Comparison of ENCODE assay signal across 8 cellular contexts in the genomic region with DNA sequence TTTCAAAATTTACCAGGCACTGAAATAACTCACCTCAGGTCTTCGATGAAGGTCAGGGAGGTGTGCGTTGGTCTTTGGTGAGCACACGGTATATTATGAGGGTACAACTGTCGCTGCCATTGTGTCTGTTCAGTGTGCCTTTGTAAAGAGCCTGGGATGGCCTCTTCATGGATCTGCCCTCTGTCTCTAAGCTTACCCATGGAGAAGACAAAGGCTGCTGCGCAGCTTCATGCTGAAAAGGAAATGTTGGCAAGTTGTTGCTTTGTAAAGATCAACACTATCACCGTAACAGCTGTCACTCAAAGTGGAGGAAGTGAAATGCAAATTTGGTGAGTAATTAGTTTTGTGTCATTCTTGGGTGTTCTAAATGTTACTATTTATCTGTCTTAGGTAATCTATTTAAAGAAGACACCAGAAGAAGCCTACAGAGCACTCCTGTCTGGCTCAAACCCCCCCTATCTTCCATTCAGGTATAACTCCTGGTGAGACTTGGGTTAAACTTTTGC.
DNase-seq lines count a peak whose midpoint lies in the region; ATAC-seq lines count a peak whose summit lies in the region.

No MANE protein-coding gene starts in this region.

- peak; percentile 85 for ATAC-seq in GM18498 (IDR thresholded peaks at IDR 0.05; ENCODE audit: unreplicated experiment)
- peak; percentile 72 for ATAC-seq in GM21423 (IDR thresholded peaks at IDR 0.05; ENCODE audit: unreplicated experiment)
- ATAC-seq in HG03442 (IDR thresholded peaks at IDR 0.05; ENCODE audit: unreplicated experiment): peak; percentile 87
- ATAC-seq in central memory CD8-positive, alpha-beta T cell (replicated peaks; ENCODE audit: extremely low read depth, poor library complexity, severe bottlenecking): peak; percentile 53

- H3K27me3 Mint-ChIP-seq in central memory CD8-positive, alpha-beta T cell: no peaks in the 10 kb centered on the region

- peaks cover 43% of the 10 kb centered on the region for H3K4me1 Mint-ChIP-seq in central memory CD8-positive, alpha-beta T cell

- intact Hi-C loops in posterior vena cava (cut with DNase I): no loop called here

- peak overlapping the region; percentile 53 for H3K4me3 Mint-ChIP-seq in central memory CD8-positive, alpha-beta T cell

- no peaks in the 10 kb centered on the region for H3K9me3 Mint-ChIP-seq in central memory CD8-positive, alpha-beta T cell

- peak overlapping the region; percentile 58 for H3K27ac Mint-ChIP-seq in central memory CD8-positive, alpha-beta T cell (ENCODE audit: low read depth)

- no peak for DNase-seq in central memory CD8-positive, alpha-beta T cell (ENCODE audit: low spot score in 2 of 2)
- no peak for DNase-seq in medulla oblongata (ENCODE audit: extremely low spot score)
- no peak for DNase-seq in NCI-H1092 treated with DMSO at 0.1 percent for 48 hours (lab: John Stamatoyannopoulos, UW)
- no peak for DNase-seq in inferior parietal cortex (ENCODE audit: extremely low spot score)
- no peak for DNase-seq in posterior vena cava (ENCODE audit: low spot score)

- H3K36me3 Mint-ChIP-seq in central memory CD8-positive, alpha-beta T cell (ENCODE audit: insufficient read depth): peaks cover 19% of the 10 kb centered on the region
